In the genomic region with DNA sequence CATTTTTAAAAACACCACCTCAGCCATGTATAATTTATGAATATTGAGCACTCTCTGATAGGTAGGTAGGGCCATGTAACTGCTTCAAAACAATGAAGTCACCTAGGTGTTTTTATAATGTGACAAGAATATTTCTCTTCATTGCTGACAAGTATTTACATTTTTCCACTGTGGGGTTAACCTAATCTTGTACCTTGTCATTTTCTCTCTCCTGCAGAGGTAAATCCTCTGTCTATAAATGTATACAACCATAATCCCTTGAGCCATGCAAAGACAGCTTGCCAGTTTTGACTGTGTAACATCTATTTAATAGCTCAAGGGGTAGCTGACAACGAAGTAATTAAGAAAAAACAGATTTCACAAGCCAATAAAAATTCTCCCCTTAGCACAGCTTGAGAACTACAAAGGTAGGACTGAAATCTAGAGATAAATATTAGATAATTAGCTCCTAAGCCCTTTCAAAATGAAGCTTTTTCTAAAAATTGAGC, we compare ENCODE assay signal across 25 cellular contexts.
"Had no signal": no experiment of that assay in that cellular context is flagged by ENCODE, and none has a peak within 500 bp of the region (broad histone marks: within the 10 kb centered on the region; RNA-seq: fewer than 3 reads in every experiment).

No MANE protein-coding gene starts in this region.

- H3K9me3 ChIP-seq: left lung, lower lobe of right lung, ovary, right atrium auricular region, right lobe of liver, stomach, testis, thyroid gland, transverse colon, upper lobe of left lung, vagina had no signal

- H3K27ac Mint-ChIP-seq: naive B cell; natural killer cell; nephron progenitor cell; progenitor cell of endocrine pancreas; stimulated activated naive B cell treated with anti-CD40 and anti-IgM and Interleukin-4, amounts not matched to agents 10 μg/mL and 1 μg/mL and 100 μg/mL, for 72 hours had no signal

- H3K4me3 ChIP-seq: left lung, lower lobe of right lung, ovary, right atrium auricular region, right lobe of liver, smooth muscle cell, stomach, testis, thyroid gland, transverse colon, upper lobe of left lung, vagina had no signal

- ATAC-seq: left colon; left lung; lower lobe of right lung; natural killer cell; right lobe of liver; stimulated activated naive B cell treated with anti-CD40 and anti-IgM and Interleukin-4, amounts not matched to agents 10 μg/mL and 1 μg/mL and 100 μg/mL, for 72 hours; stimulated activated naive CD8-positive, alpha-beta T cell treated with anti-CD3 and anti-CD28 coated beads, Interleukin-15, Interleukin-2, amounts not matched to agents 100 U/mL and 50 U/mL, for 24 hours had no signal

- H3K27me3 Mint-ChIP-seq: progenitor cell of endocrine pancreas had no signal

- DNase-seq: hippocampal formation; kidney; left colon; left lung; lower lobe of right lung; mammary epithelial cell; mesenchymal stem cell; naive B cell; natural killer cell; nephron progenitor cell; ovary; right lobe of liver; stimulated activated CD4-positive, alpha-beta T cell treated with anti-CD3 and anti-CD28 coated beads, Interleukin-1b, Interleukin-23, amount 100 ng/mL, for 48 hours; stimulated activated CD4-positive, alpha-beta T cell treated with anti-CD3 and anti-CD28 coated beads, Interleukin-2, amount 100 ng/mL, for 48 hours; stimulated activated naive B cell treated with anti-CD40 and anti-IgM and Interleukin-4, amounts not matched to agents 10 μg/mL and 1 μg/mL and 100 μg/mL, for 72 hours; stimulated activated naive CD8-positive, alpha-beta T cell treated with anti-CD3 and anti-CD28 coated beads, Interleukin-15, Interleukin-2, amounts not matched to agents 100 U/mL and 50 U/mL, for 24 hours; stomach; testis; thyroid gland; transverse colon; upper lobe of left lung had no signal

- FAIRE-seq: kidney had no signal

- H3K27me3 ChIP-seq: left lung, ovary, right atrium auricular region, right lobe of liver, stomach, testis, thyroid gland, transverse colon, upper lobe of left lung, vagina had no signal

- H3K4me1 Mint-ChIP-seq: naive B cell; natural killer cell; nephron progenitor cell; stimulated activated naive B cell treated with anti-CD40 and anti-IgM and Interleukin-4, amounts not matched to agents 10 μg/mL and 1 μg/mL and 100 μg/mL, for 72 hours had no signal

- H3K27ac ChIP-seq: left lung, lower lobe of right lung, ovary, right atrium auricular region, right lobe of liver, stomach, testis, thyroid gland, transverse colon, upper lobe of left lung, vagina had no signal

- H3K4me1 ChIP-seq: left lung, lower lobe of right lung, right atrium auricular region, right lobe of liver, stomach, testis, transverse colon, upper lobe of left lung, vagina had no signal

- H3K4me2 ChIP-seq: smooth muscle cell had no signal

- H3K9me3 Mint-ChIP-seq: natural killer cell, nephron progenitor cell had no signal

- H3K36me3 ChIP-seq: left lung, lower lobe of right lung, ovary, right atrium auricular region, right lobe of liver, stomach, thyroid gland, transverse colon, upper lobe of left lung, vagina had no signal

- H3K4me3 Mint-ChIP-seq: naive B cell; natural killer cell; nephron progenitor cell; stimulated activated naive B cell treated with anti-CD40 and anti-IgM and Interleukin-4, amounts not matched to agents 10 μg/mL and 1 μg/mL and 100 μg/mL, for 72 hours had no signal

- H3K36me3 Mint-ChIP-seq: naive B cell; natural killer cell; stimulated activated naive B cell treated with anti-CD40 and anti-IgM and Interleukin-4, amounts not matched to agents 10 μg/mL and 1 μg/mL and 100 μg/mL, for 72 hours had no signal
